16 cellular contexts compared by ENCODE assay signal in the genomic region with DNA sequence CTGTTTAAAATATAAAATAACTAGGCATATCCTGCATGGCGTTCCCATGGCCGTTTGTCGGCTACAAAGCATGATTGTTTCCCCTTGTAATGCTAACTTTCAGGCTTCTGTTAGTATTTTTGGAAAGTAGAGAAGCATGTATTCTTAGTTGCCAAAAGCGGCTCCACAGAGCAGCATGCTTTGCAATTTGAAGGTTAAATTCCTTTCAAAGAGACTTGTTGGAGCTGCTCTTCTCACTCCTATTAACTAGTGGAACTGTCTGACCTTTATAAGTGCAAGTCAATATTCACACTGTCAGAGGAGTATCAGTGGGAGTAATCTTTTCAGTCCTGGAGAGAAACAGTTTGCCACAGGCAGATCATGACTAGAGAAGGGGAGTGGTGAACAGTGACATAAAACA.
DNase-seq lines count a peak whose midpoint lies in the region; ATAC-seq and TF ChIP-seq lines count a peak whose summit lies in the region.
"Had no signal": no experiment of that assay in that cellular context is flagged by ENCODE, and none has a peak within 500 bp of the region (broad histone marks: within the 10 kb centered on the region; RNA-seq: fewer than 3 reads in every experiment).

No MANE protein-coding gene starts in this region.

- no peaks in the 10 kb centered on the region; the same call in 2 of the 3 replicates for H3K4me1 Mint-ChIP-seq in GM23338
- H3K4me1 Mint-ChIP-seq: CD14-positive monocyte had no signal

- no peaks in the 10 kb centered on the region for H3K4me1 ChIP-seq in GM23338 (ENCODE audit: insufficient read depth)
- H3K4me1 ChIP-seq in cardiac muscle cell (ENCODE audit: low read depth) = peaks cover 12% of the 10 kb centered on the region

- H3K4me3 Mint-ChIP-seq in GM23338 = no peak overlapping the region
- H3K4me3 Mint-ChIP-seq: CD14-positive monocyte; CD8-positive, alpha-beta T cell had no signal

- no peaks in the 10 kb centered on the region for H3K9me3 ChIP-seq in cardiac muscle cell (ENCODE audit: low read depth)

- no peaks in the 10 kb centered on the region for H3K27me3 Mint-ChIP-seq in GM23338 (ENCODE audit: insufficient read depth, low read depth, poor library complexity)

- no peaks in the 10 kb centered on the region for H3F3A ChIP-seq in GM23338 (replicated peaks; ENCODE audit: low read depth)

- H4K20me1 ChIP-seq in GM23338 (replicated peaks; ENCODE audit: insufficient read depth) = no peaks in the 10 kb centered on the region

- no peaks in the 10 kb centered on the region for H3K36me3 Mint-ChIP-seq in GM23338 (ENCODE audit: low read depth)
- H3K36me3 Mint-ChIP-seq: CD14-positive monocyte; CD8-positive, alpha-beta T cell had no signal

- H3K27me3 ChIP-seq in GM23338 (ENCODE audit: insufficient read depth) (no peaks in the 10 kb centered on the region), cardiac muscle cell (no peaks in the 10 kb centered on the region)

- H3K27ac ChIP-seq in GM23338 (ENCODE audit: low read depth) (no peak overlapping the region), cardiac muscle cell (peak overlapping the region; percentile 80)
- H3K27ac ChIP-seq: HL-60 had no signal

- H3K4me3 ChIP-seq in GM23338 (no peak overlapping the region), cardiac muscle cell (no peak overlapping the region)

- H3K4me2 ChIP-seq in GM23338 = no peak overlapping the region

- H3K27ac Mint-ChIP-seq in GM23338 = no peak overlapping the region
- H3K27ac Mint-ChIP-seq: CD14-positive monocyte; CD8-positive, alpha-beta T cell had no signal

- H3K36me3 ChIP-seq in GM23338 (ENCODE audit: insufficient read depth) (no peaks in the 10 kb centered on the region), cardiac muscle cell (no peaks in the 10 kb centered on the region)

- DNase-seq in GM23338 (ENCODE audit: low spot score) (peak; percentile 5), NCI-H2227 treated with DMSO at 0.1 percent for 48 hours (lab: John Stamatoyannopoulos, UW) (peak; percentile 11), cardiac muscle cell (ENCODE audit: low read depth in 1 of 2, low spot score in 1 of 2) (peak in 1 of 2 donors; percentile 36), left kidney (ENCODE audit: low read depth, low spot score) (peak; percentile 49), Ammon's horn (ENCODE audit: low spot score) (no peak), AG20443 (ENCODE audit: low spot score) (no peak)
- no peak for DNase-seq in stimulated activated naive CD8-positive, alpha-beta T cell treated with anti-CD3 and anti-CD28 coated beads, Interleukin-15, Interleukin-2, amounts not matched to agents 100 U/mL and 50 U/mL, for 24 hours
- DNase-seq: CD8-positive, alpha-beta T cell; COR-L47; DMS153; DMS79 treated with DMSO at 0.1 percent for 48 hours; EL had no signal

- no peak for ATAC-seq in GM23338
- no peak for ATAC-seq in stimulated activated naive CD8-positive, alpha-beta T cell treated with anti-CD3 and anti-CD28 coated beads, Interleukin-15, Interleukin-2, amounts not matched to agents 100 U/mL and 50 U/mL, for 24 hours
- no peak for ATAC-seq in GM19397 (IDR thresholded peaks at IDR 0.05; ENCODE audit: unreplicated experiment)
- ATAC-seq: CD8-positive, alpha-beta T cell; HCT116 had no signal

- H3K9me3 Mint-ChIP-seq in GM23338 = no peaks in the 10 kb centered on the region

- no peak overlapping the region for H2AFZ ChIP-seq in GM23338

- TF ChIP-seq CTCF in GM23338 (conservative IDR thresholded peaks at IDR 0.05; ENCODE audit: low read depth in 2 of 2) (no peak), cardiac muscle cell (IDR thresholded peaks at IDR 0.05; ENCODE audit: low read depth, low read length) (no peak)

- H3K9me2 ChIP-seq in GM23338 (ENCODE audit: insufficient read depth) = no peaks in the 10 kb centered on the region

- no peaks in the 10 kb centered on the region for H3K79me2 ChIP-seq in GM23338 (replicated peaks; ENCODE audit: insufficient read depth)

TF ChIP-seq in GM23338, 12 proteins besides CTCF, POLR2A, EP300 and RAD21:
- TF ChIP-seq POLR2AphosphoS5 (IDR thresholded peaks at IDR 0.05; ENCODE audit: low read depth) (no peak), ZNF114 (CRISPR knock-in tag; IDR thresholded peaks at IDR 0.05) (no peak), EZH2phosphoT487 (IDR thresholded peaks at IDR 0.05; ENCODE audit: unreplicated experiment) (no peak), CREB1 (CRISPR knock-in tag; IDR thresholded peaks at IDR 0.05; ENCODE audit: low read depth) (no peak), EZH2 (IDR thresholded peaks at IDR 0.05; ENCODE audit: low read depth, unreplicated experiment) (no peak), REST (IDR thresholded peaks at IDR 0.05; ENCODE audit: unreplicated experiment) (no peak)

Comparison
In these comparisons a context has a peak if more than half of its experiments do, and no peak if none do; other contexts are left out.
1. DNase-seq: peak in GM23338 (single experiment), NCI-H2227 treated with DMSO at 0.1 percent for 48 hours (single experiment) and left kidney (single experiment); none in stimulated activated naive CD8-positive, alpha-beta T cell treated with anti-CD3 and anti-CD28 coated beads, Interleukin-15, Interleukin-2, amounts not matched to agents 100 U/mL and 50 U/mL, for 24 hours (single experiment), Ammon's horn (single experiment) and AG20443 (single experiment).